Comparison of ENCODE assay signal across 9 cellular contexts in the genomic region with DNA sequence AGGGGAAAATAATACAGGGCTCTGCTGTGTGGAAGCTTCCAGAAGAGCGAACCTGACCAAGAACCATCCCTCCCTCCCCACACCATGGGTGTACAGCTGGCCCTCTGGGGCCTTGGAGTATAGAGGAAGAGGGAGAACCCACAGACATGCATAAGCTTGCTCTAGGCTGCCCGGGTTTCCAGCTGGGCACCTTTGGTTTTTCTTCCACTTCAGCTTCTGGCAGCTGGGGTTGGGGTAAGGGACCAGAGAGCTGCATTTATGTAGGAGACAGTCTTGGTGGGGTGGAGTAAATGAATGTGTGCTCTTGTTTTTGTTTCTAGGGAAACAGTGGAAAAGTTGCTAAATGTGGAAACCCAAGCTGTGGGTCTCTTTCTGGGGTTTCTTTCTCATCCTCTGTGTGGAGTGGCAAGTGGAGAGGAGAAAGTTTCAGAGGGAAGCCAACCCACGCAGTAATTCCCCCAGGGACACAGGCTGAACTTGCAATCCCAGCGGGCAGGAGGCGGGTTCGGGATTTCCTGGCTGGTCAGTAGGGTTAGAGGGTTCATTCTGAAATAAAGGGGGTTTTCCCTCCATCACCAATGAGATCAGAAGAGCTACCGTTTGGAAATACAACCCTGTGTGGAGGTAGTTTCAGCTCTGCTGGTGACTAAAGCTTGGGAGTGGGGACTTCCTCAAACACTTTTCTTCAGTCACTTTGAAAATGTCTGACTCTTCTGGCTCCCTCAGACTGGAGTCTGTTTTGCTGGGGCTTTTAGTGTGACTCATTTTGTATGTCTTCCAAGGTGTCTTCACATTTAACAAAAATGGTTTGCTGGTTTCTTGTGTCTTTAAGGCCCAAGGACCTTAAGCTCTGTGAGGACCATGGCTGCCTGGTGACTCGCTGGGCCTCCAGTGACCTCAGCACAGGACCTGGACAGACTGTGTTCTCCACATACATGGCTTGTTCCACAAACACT. TPM values are rescaled to one million over a fixed set of nuclear protein-coding genes. Genes with fewer than 3 reads are reported as not detected.
DNase-seq lines count a peak whose midpoint lies in the region; ATAC-seq and TF ChIP-seq lines count a peak whose summit lies in the region.
"Had no signal": no experiment of that assay in that cellular context is flagged by ENCODE, and none has a peak within 500 bp of the region (broad histone marks: within the 10 kb centered on the region; RNA-seq: fewer than 3 reads in every experiment).

No MANE protein-coding gene starts in this region.

- H3K9me3 ChIP-seq in fibroblast of lung (ENCODE audit: control insufficient read depth, insufficient read depth, low read depth, low read length) (no peaks in the 10 kb centered on the region), Karpas-422 (ENCODE audit: low read length) (no peaks in the 10 kb centered on the region)

- no peaks in the 10 kb centered on the region for H3K27me3 ChIP-seq in fibroblast of lung (ENCODE audit: control insufficient read depth, insufficient read depth, low read length)
- no peaks in the 10 kb centered on the region for H3K27me3 ChIP-seq in Karpas-422 (ENCODE audit: low read length)

- in situ Hi-C loops in ACHN (cut with HindIII; ENCODE audit: low pct_ligation_motif_present, low pct_unique_long_range_greater_than_20kb, low sequenced_read_pairs), result no loop called here

- no peaks in the 10 kb centered on the region for H4K20me1 ChIP-seq in fibroblast of lung (ENCODE audit: control insufficient read depth, extremely low read depth, insufficient read depth, low read length)
- H4K20me1 ChIP-seq in Karpas-422 (ENCODE audit: insufficient read depth, low read depth, low read length), result no peaks in the 10 kb centered on the region

- H2AFZ ChIP-seq in fibroblast of lung (ENCODE audit: low read length) (peak overlapping the region; percentile 20), Karpas-422 (ENCODE audit: low read length) (no peak overlapping the region; the same call in 1 of the 2 replicates)

- peak; percentile 50 for DNase-seq in RPMI7951 (ENCODE audit: low read depth)
- peak; percentile 60 to 65 for DNase-seq in fibroblast of lung (ENCODE audit: low read depth in 2 of 2)
- DNase-seq in stimulated activated CD8-positive, alpha-beta memory T cell treated with anti-CD3 and anti-CD28 coated beads, Interleukin-4, amount 100 ng/mL, for 48 hours, result peak; percentile 74
- DNase-seq in Karpas-422, result no peak
- DNase-seq in ACHN, result no peak
- DNase-seq in SW 1271 (lab: John Stamatoyannopoulos, UW), result no peak

- H3K79me2 ChIP-seq in fibroblast of lung (ENCODE audit: control insufficient read depth, insufficient read depth, low read length), result no peaks in the 10 kb centered on the region
- H3K79me2 ChIP-seq in Karpas-422 (ENCODE audit: low read length), result no peaks in the 10 kb centered on the region

- TF ChIP-seq CTCF in fibroblast of lung (conservative IDR thresholded peaks at IDR 0.05 in 1 of 2, IDR thresholded peaks at IDR 0.05 in 1 of 2; ENCODE audit: low read depth in 1 of 2, low read length in 2 of 2), result no peak

- H3K4me2 ChIP-seq in fibroblast of lung (ENCODE audit: extremely low read depth, insufficient read depth, low read length) (peak overlapping the region; percentile 9), Karpas-422 (ENCODE audit: low read depth, low read length, poor library complexity, severe bottlenecking) (no peak overlapping the region)

- H3K9me2 ChIP-seq in Karpas-422 (replicated peaks; ENCODE audit: insufficient read depth, low read length), result no peaks in the 10 kb centered on the region

- H3K9ac ChIP-seq in fibroblast of lung (ENCODE audit: insufficient read depth, low read length), result no peak overlapping the region
- no peak overlapping the region for H3K9ac ChIP-seq in Karpas-422 (ENCODE audit: low read length)

- H3K27ac ChIP-seq in fibroblast of lung (ENCODE audit: insufficient read depth, low read length) (peak overlapping the region; percentile 71), Karpas-422 (ENCODE audit: low read length) (no peak overlapping the region)
- H3K27ac ChIP-seq: SK-N-MC had no signal

- H3K4me3 ChIP-seq in fibroblast of lung (replicated peaks in 1 of 4; ENCODE audit: control extremely low read depth in 1 of 4, insufficient read depth in 1 of 4, low read depth in 3 of 4, low read length in 4 of 4) (no peak overlapping the region), Karpas-422 (ENCODE audit: low read length) (no peak overlapping the region)
- H3K4me3 ChIP-seq: SK-N-MC had no signal

- peak; percentile 53 for ATAC-seq in GM18858 (IDR thresholded peaks at IDR 0.05; ENCODE audit: unreplicated experiment)
- peak; percentile 51 for ATAC-seq in HG02759 (IDR thresholded peaks at IDR 0.05; ENCODE audit: unreplicated experiment)

- no peaks in the 10 kb centered on the region for H3K36me3 ChIP-seq in fibroblast of lung (ENCODE audit: control insufficient read depth, insufficient read depth, low read length)
- H3K36me3 ChIP-seq in Karpas-422 (ENCODE audit: insufficient read depth, low read length), result no peaks in the 10 kb centered on the region

- peaks cover 26% of the 10 kb centered on the region for H3K4me1 ChIP-seq in fibroblast of lung (ENCODE audit: control insufficient read depth, extremely low read depth, insufficient read depth, low read length)
- H3K4me1 ChIP-seq in Karpas-422 (ENCODE audit: low read length), result peaks cover 9% of the 10 kb centered on the region

RNA-seq across cellular contexts. Expression of a gene that starts 22.2 kb away (rescaled TPM):
- 333 and 345 TPM in 2 replicates for total RNA-seq in RPMI7951 (2014; rRNA removed; shearing (Covaris generic))
- 147 and 363 TPM in 2 replicates for total RNA-seq in fibroblast of lung
- 71.9 and 83.9 TPM in 2 replicates for polyA plus RNA-seq in fibroblast of lung
- 59.1 and 76.2 TPM in 2 replicates for polyA plus RNA-seq in fibroblast of lung (2012)
- 9.6 and 21.5 TPM in 2 replicates for polyA minus RNA-seq in fibroblast of lung (ENCODE audit: low replicate concordance)
- total RNA-seq in Karpas-422 (2014; rRNA removed; shearing (Covaris generic); ENCODE audit: low replicate concordance), result 18.3 and 56.4 TPM in 2 replicates

RNA-seq across cellular contexts. Expression of a gene that starts 58.3 kb away (rescaled TPM):
- 38.5 and 46.7 TPM in 2 replicates for total RNA-seq in RPMI7951 (2014; rRNA removed; shearing (Covaris generic))
- 38.0 and 44.1 TPM in 2 replicates for total RNA-seq in fibroblast of lung
- polyA plus RNA-seq in fibroblast of lung, result 51.3 and 57.1 TPM in 2 replicates
- 55.2 and 55.9 TPM in 2 replicates for polyA plus RNA-seq in fibroblast of lung (2012)
- 0.90 and 1.9 TPM in 2 replicates for polyA minus RNA-seq in fibroblast of lung (ENCODE audit: low replicate concordance)
- 9.4 and 28.3 TPM in 2 replicates for total RNA-seq in Karpas-422 (2014; rRNA removed; shearing (Covaris generic); ENCODE audit: low replicate concordance)

Comparison
In these comparisons a context has a peak if more than half of its experiments do, and no peak if none do; other contexts are left out.
1. DNase-seq: peak in RPMI7951 (single experiment), fibroblast of lung (2 of 2) and stimulated activated CD8-positive, alpha-beta memory T cell treated with anti-CD3 and anti-CD28 coated beads, Interleukin-4, amount 100 ng/mL, for 48 hours (single experiment); none in Karpas-422 (single experiment), ACHN (single experiment) and SW 1271 (0 of 2).